24 cellular contexts compared by ENCODE assay signal in the genomic region with DNA sequence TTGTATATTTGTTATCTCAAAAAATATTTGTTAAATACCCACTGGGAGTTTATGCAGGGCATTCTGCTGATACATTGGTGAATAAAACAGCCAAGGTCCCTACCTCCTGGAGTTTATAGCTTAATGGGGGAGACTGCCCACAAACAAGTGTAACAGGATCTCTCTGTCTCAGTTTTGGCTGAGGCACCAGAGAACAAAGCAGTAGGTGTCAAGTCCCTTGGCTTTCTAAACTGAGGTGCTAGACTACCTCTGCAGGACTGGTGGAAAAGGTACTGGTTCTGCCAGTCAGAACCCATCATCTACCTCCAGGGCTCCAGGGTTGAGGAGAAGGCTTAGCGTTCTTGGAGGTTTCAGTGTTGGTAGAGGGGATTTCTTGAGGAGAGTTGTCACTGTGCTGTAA.
DNase-seq lines count a peak whose midpoint lies in the region; ATAC-seq, FAIRE-seq and TF ChIP-seq lines count a peak whose summit lies in the region.
"Had no signal": no experiment of that assay in that cellular context is flagged by ENCODE, and none has a peak within 500 bp of the region (broad histone marks: within the 10 kb centered on the region; RNA-seq: fewer than 3 reads in every experiment).

No MANE protein-coding gene starts in this region.

- H4K5ac ChIP-seq in mesendoderm (ENCODE audit: low read length): peak overlapping the region; percentile 47

- ATAC-seq in A549 (no peak; a peak in 1 of 6 replicates), GM21737 (IDR thresholded peaks at IDR 0.05; ENCODE audit: unreplicated experiment) (no peak), HG02763 (IDR thresholded peaks at IDR 0.05; ENCODE audit: unreplicated experiment) (no peak)
- ATAC-seq: SK-N-SH treated with all-trans-retinoic acid at 6 μM for 48 hours had no signal

- H3K4me1 ChIP-seq in A549: peaks cover 24% of the 10 kb centered on the region
- H3K4me1 ChIP-seq in mesendoderm (ENCODE audit: control insufficient read depth, low read depth, low read length): peaks cover 11% of the 10 kb centered on the region
- no peaks in the 10 kb centered on the region for H3K4me1 ChIP-seq in CD8-positive, alpha-beta memory T cell (ENCODE audit: insufficient read depth, low read length)
- H3K4me1 ChIP-seq: BE2C had no signal

- no peaks in the 10 kb centered on the region for H3K27me3 Mint-ChIP-seq in chondrocyte (ENCODE audit: low read depth)
- peaks cover 0 to 7% of the 10 kb centered on the region in 2 donors for H3K27me3 Mint-ChIP-seq in CD8-positive, alpha-beta memory T cell

- H3K4me2 ChIP-seq in A549 (peak overlapping the region; percentile 15; the same call in 2 of the 3 replicates), mesendoderm (ENCODE audit: low read length) (no peak overlapping the region)

- H3K79me2 ChIP-seq in mesendoderm (ENCODE audit: control insufficient read depth, insufficient read depth, low read length): no peaks in the 10 kb centered on the region

- H3K9me3 Mint-ChIP-seq in chondrocyte (ENCODE audit: low read depth): no peaks in the 10 kb centered on the region
- no peaks in the 10 kb centered on the region for H3K9me3 Mint-ChIP-seq in CD8-positive, alpha-beta memory T cell
- H3K9me3 Mint-ChIP-seq: activated naive CD4-positive, alpha-beta T cell treated with anti-CD3 and anti-CD28 coated beads for 36 hours had no signal

- H2BK5ac ChIP-seq in mesendoderm (ENCODE audit: low read length): peak overlapping the region; percentile 98

- TF ChIP-seq CTCF in A549 (IDR thresholded peaks at IDR 0.05) (no peak), chondrocyte (IDR thresholded peaks at IDR 0.05) (no peak)

- H3K27ac Mint-ChIP-seq in chondrocyte (ENCODE audit: unreplicated experiment): peak overlapping the region; percentile 75
- no peak overlapping the region for H3K27ac Mint-ChIP-seq in CD8-positive, alpha-beta memory T cell
- H3K27ac Mint-ChIP-seq: activated naive CD4-positive, alpha-beta T cell treated with anti-CD3 and anti-CD28 coated beads for 36 hours had no signal

- H3K56ac ChIP-seq in mesendoderm (ENCODE audit: low read length): peak overlapping the region; percentile 84

- H3K27ac ChIP-seq in A549 (peak overlapping the region; percentile 13 to 30; a peak in 2 of 6 replicates), mesendoderm (ENCODE audit: low read depth, low read length) (peak overlapping the region; percentile 39)
- H3K27ac ChIP-seq in CD8-positive, alpha-beta memory T cell (ENCODE audit: low read depth, low read length): no peak overlapping the region
- H3K27ac ChIP-seq: coronary artery had no signal

- peaks cover 40% of the 10 kb centered on the region for H3K4me1 Mint-ChIP-seq in chondrocyte (ENCODE audit: low read depth)
- H3K4me1 Mint-ChIP-seq in CD8-positive, alpha-beta memory T cell: no peaks in the 10 kb centered on the region

- no peak overlapping the region for H3K4me3 Mint-ChIP-seq in chondrocyte (ENCODE audit: unreplicated experiment)
- no peak overlapping the region for H3K4me3 Mint-ChIP-seq in CD8-positive, alpha-beta memory T cell
- H3K4me3 Mint-ChIP-seq: activated naive CD4-positive, alpha-beta T cell treated with anti-CD3 and anti-CD28 coated beads for 36 hours had no signal

- H3K18ac ChIP-seq in mesendoderm (ENCODE audit: low read length): peak overlapping the region; percentile 42

- H3K4me3 ChIP-seq in A549 (no peak overlapping the region), MG63 (no peak overlapping the region), mesendoderm (ENCODE audit: low read length) (no peak overlapping the region)
- no peak overlapping the region for H3K4me3 ChIP-seq in CD8-positive, alpha-beta memory T cell (ENCODE audit: low read length)
- H3K4me3 ChIP-seq: coronary artery, lung had no signal

- no peak for FAIRE-seq in A549 (lab: Jason Lieb, UNC)
- FAIRE-seq: kidney, urothelium cell line had no signal

- TF ChIP-seq POLR2A in A549 (IDR thresholded peaks at IDR 0.05; ENCODE audit: low read length): no peak

- no peak overlapping the region for H3K9ac ChIP-seq in mesendoderm (ENCODE audit: low read length)

- no peak for TF ChIP-seq EP300 in A549 (IDR thresholded peaks at IDR 0.05)

- H3K36me3 ChIP-seq in MG63 (no peaks in the 10 kb centered on the region; the same call in 1 of the 2 replicates), mesendoderm (ENCODE audit: control insufficient read depth, insufficient read depth, low read length) (no peaks in the 10 kb centered on the region)
- H3K36me3 ChIP-seq in CD8-positive, alpha-beta memory T cell (ENCODE audit: insufficient read depth, low read length): no peaks in the 10 kb centered on the region
- H3K36me3 ChIP-seq: BE2C had no signal

- DNase-seq in A549 (ENCODE audit: low read depth in 1 of 2, low spot score in 1 of 2): no peak
- DNase-seq in MG63: peak; percentile 9
- no peak for DNase-seq in chondrocyte (ENCODE audit: low spot score)
- peak; percentile 81 for DNase-seq in mesendoderm
- no peak for DNase-seq in NCI-H526 (lab: John Stamatoyannopoulos, UW)
- DNase-seq in CD8-positive, alpha-beta memory T cell: no peak
- DNase-seq: activated CD4-positive, alpha-beta T cell treated with anti-CD3 and anti-CD28 coated beads for 48 hours; activated naive CD4-positive, alpha-beta T cell treated with anti-CD3 and anti-CD28 coated beads for 36 hours; activated T-cell treated with anti-CD3 and anti-CD28 coated beads, Interleukin-2, amount 50 U/mL, for 48 hours; BE2C; DMS79 treated with DMSO at 0.1 percent for 48 hours; glutamatergic neuron; kidney; NCI-H1417 treated with DMSO at 0.1 percent for 48 hours; NCI-H2171; NCI-H526 treated with DMSO at 0.1 percent for 48 hours; stimulated activated CD4-positive, alpha-beta T cell treated with anti-CD3 and anti-CD28 coated beads, Interleukin-2, amount 100 ng/mL, for 24 hours; T-helper 2 cell had no signal

- H3K27me3 ChIP-seq in MG63 (no peaks in the 10 kb centered on the region), mesendoderm (ENCODE audit: insufficient read depth, low read length, poor library complexity) (no peaks in the 10 kb centered on the region)
- no peaks in the 10 kb centered on the region for H3K27me3 ChIP-seq in CD8-positive, alpha-beta memory T cell (ENCODE audit: insufficient read depth, low read length, poor library complexity, severe bottlenecking)
- H3K27me3 ChIP-seq: BE2C had no signal

- H2BK15ac ChIP-seq in mesendoderm (replicated peaks; ENCODE audit: low read depth): no peak overlapping the region

- H3K9me3 ChIP-seq in A549 (no peaks in the 10 kb centered on the region), MG63 (no peaks in the 10 kb centered on the region)
- H3K9me3 ChIP-seq in CD8-positive, alpha-beta memory T cell (ENCODE audit: low read length): no peaks in the 10 kb centered on the region
- H3K9me3 ChIP-seq: BE2C had no signal

- WGBS in A549 (ENCODE audit: missing lambda C conversion rate): 86% methylated on average over 1 of the region's 1 CpG
- no CpG with 5 or more reads among the region's 1 CpG for WGBS in mesendoderm (ENCODE audit: extremely low coverage, insufficient coverage, low lambda C conversion rate)

- H2BK120ac ChIP-seq in mesendoderm (ENCODE audit: low read depth, low read length): no peak overlapping the region

- H2AK5ac ChIP-seq in mesendoderm (ENCODE audit: low read length): peak overlapping the region; percentile 64

- H3K79me1 ChIP-seq in mesendoderm (ENCODE audit: low read length): no peaks in the 10 kb centered on the region

- CTCF ChIA-PET in A549 (lab: Yijun Ruan, JAX): interaction anchor here (0.6 to 1.9 kb wide), 2 partner anchors 9 to 78 kb away, joined by 5 to 9 read pairs; no protein-coding TSS in a partner anchor
- CTCF ChIA-PET in CD8-positive, alpha-beta memory T cell (lab: Charles Lee): interaction anchor here (1.2 kb wide), 1 partner anchor 11 kb away, joined by 3 read pairs; no protein-coding TSS in a partner anchor

- TF ChIP-seq RAD21 in A549 (conservative IDR thresholded peaks at IDR 0.05 in 1 of 2, IDR thresholded peaks at IDR 0.05 in 1 of 2): no peak

- H3K23ac ChIP-seq in mesendoderm (ENCODE audit: low read length): no peak overlapping the region

- no peaks in the 10 kb centered on the region for H3K36me3 Mint-ChIP-seq in chondrocyte (ENCODE audit: low read depth)
- H3K36me3 Mint-ChIP-seq in CD8-positive, alpha-beta memory T cell: no peaks in the 10 kb centered on the region

- H4K8ac ChIP-seq in mesendoderm (ENCODE audit: low read depth, low read length): no peak overlapping the region

- POLR2A ChIA-PET in A549 (lab: Yijun Ruan, JAX): no interaction called here
- POLR2A ChIA-PET in CD8-positive, alpha-beta memory T cell (lab: Charles Lee): no interaction called here

- H3K4ac ChIP-seq in mesendoderm (ENCODE audit: low read depth, low read length): no peak overlapping the region

TF ChIP-seq in A549, 52 proteins besides CTCF, POLR2A, EP300 and RAD21:
- TF ChIP-seq USF2 (IDR thresholded peaks at IDR 0.05) (no peak), ZFP36 (IDR thresholded peaks at IDR 0.05; ENCODE audit: borderline replicate concordance, partially characterized antibody) (no peak), PBX3 (IDR thresholded peaks at IDR 0.05) (no peak)

Comparison
In these comparisons a context has a peak if more than half of its experiments do, and no peak if none do; other contexts are left out.
1. DNase-seq: peak in MG63 (single experiment) and mesendoderm (single experiment); none in A549 (0 of 2), chondrocyte (single experiment), NCI-H526 (0 of 2) and CD8-positive, alpha-beta memory T cell (0 of 5).